Comparison of ENCODE assay signal across 27 cellular contexts in the genomic region with DNA sequence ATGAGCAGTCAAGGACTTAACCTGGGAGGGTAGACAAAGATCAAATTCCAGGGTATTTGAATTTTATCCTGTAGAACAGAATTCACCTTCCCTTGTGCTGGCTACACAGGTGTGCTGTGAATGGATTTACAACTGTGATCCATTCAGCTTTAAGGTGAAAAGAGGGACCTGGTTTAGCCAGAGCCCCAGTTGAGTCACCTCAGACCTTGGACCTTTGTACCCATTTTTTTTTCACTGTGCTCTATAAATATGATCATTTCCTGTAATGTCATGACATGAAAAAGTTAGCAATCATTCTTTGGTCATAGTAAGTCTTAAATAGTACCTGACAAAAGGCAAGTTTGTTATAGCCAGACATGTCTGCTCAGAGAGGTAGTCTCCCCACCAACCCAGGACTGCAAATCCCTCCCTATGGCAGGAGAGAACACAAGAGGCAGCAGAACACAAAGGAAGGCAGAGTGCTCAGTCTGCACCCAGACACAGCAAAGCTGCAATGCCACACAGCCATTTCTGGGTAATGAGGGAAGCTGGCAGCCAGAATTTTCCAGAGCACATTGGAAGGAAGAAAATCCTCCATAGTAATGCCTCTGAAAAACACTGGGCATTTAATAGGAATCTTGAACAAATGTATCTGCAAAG.
DNase-seq lines count a peak whose midpoint lies in the region; TF ChIP-seq lines count a peak whose summit lies in the region.
"Had no signal": no experiment of that assay in that cellular context is flagged by ENCODE, and none has a peak within 500 bp of the region (broad histone marks: within the 10 kb centered on the region; RNA-seq: fewer than 3 reads in every experiment).

No MANE protein-coding gene starts in this region.

- H3K9me3 ChIP-seq in colonic mucosa (no peaks in the 10 kb centered on the region), liver (ENCODE audit: control insufficient read depth in 4 of 4, low read length in 3 of 4) (no peaks in the 10 kb centered on the region), transverse colon (no peaks in the 10 kb centered on the region)
- H3K9me3 ChIP-seq: sigmoid colon, SK-N-SH, stomach, tibial nerve had no signal

- H3K36me3 ChIP-seq in colonic mucosa (no peaks in the 10 kb centered on the region), liver (ENCODE audit: control insufficient read depth in 4 of 4, insufficient read depth in 3 of 4, low read depth in 1 of 4, low read length in 3 of 4) (no peaks in the 10 kb centered on the region), transverse colon (no peaks in the 10 kb centered on the region), H7 (replicated peaks; ENCODE audit: control insufficient read depth, insufficient read depth, low read length) (no peaks in the 10 kb centered on the region)
- H3K36me3 ChIP-seq: sigmoid colon, stomach, tibial nerve had no signal

- no peaks in the 10 kb centered on the region for H3K36me3 Mint-ChIP-seq in progenitor cell of endocrine pancreas (ENCODE audit: insufficient read depth)
- H3K36me3 Mint-ChIP-seq: mesothelial cell of epicardium; natural killer cell treated with Interleukin-12 subunit alpha and Interleukin-12 subunit beta and Interleukin-15 and Interleukin-18, amount 100 ng/mL, for 72 hours had no signal

- no peak for TF ChIP-seq EP300 in transverse colon (IDR thresholded peaks at IDR 0.05; ENCODE audit: low read depth)

- in situ Hi-C loops in transverse colon (cut with MboI; ENCODE audit: low pct_ligation_motif_present in 1 of 4, low pct_unique_long_range_greater_than_20kb in 1 of 4, low sequenced_read_pairs in 3 of 4) = no loop called here

- H3K9ac ChIP-seq in colonic mucosa (ENCODE audit: low read depth in 2 of 2, low read length in 2 of 2) (no peak overlapping the region), liver (ENCODE audit: low read depth in 1 of 2, low read length in 2 of 2) (no peak overlapping the region)
- H3K9ac ChIP-seq: SK-N-SH had no signal

- no peaks in the 10 kb centered on the region for H3K27me3 Mint-ChIP-seq in progenitor cell of endocrine pancreas
- H3K27me3 Mint-ChIP-seq: activated T-cell treated with anti-CD3 and anti-CD28 coated beads, Interleukin-2, amount 50 U/mL, for 24 hours; CD4-positive, alpha-beta T cell; dendritic cell treated with granulocyte-macrophage colony-stimulating factor and Interleukin-4, amounts not matched to agents 40 ng/mL and 50 ng/mL, for 4 days; natural killer cell treated with Interleukin-12 subunit alpha and Interleukin-12 subunit beta and Interleukin-15 and Interleukin-18, amount 100 ng/mL, for 72 hours had no signal

- H3K27ac Mint-ChIP-seq in progenitor cell of endocrine pancreas = no peak overlapping the region
- H3K27ac Mint-ChIP-seq: activated T-cell treated with anti-CD3 and anti-CD28 coated beads, Interleukin-2, amount 50 U/mL, for 24 hours; CD4-positive, alpha-beta T cell; dendritic cell treated with granulocyte-macrophage colony-stimulating factor and Interleukin-4, amounts not matched to agents 40 ng/mL and 50 ng/mL, for 4 days; mesothelial cell of epicardium; natural killer cell treated with Interleukin-12 subunit alpha and Interleukin-12 subunit beta and Interleukin-15 and Interleukin-18, amount 100 ng/mL, for 72 hours had no signal

- H3K4me3 ChIP-seq in colonic mucosa = no peak overlapping the region
- no peak overlapping the region for H3K4me3 ChIP-seq in liver (ENCODE audit: low read depth in 1 of 3, low read length in 3 of 3)
- no peak overlapping the region for H3K4me3 ChIP-seq in transverse colon
- H3K4me3 ChIP-seq in H7 (ENCODE audit: insufficient read depth, low read depth, low read length) = no peak overlapping the region
- H3K4me3 ChIP-seq: sigmoid colon, stomach, tibial nerve had no signal

- no peak for TF ChIP-seq RAD21 in liver (IDR thresholded peaks at IDR 0.05)

- H3K27me3 ChIP-seq in colonic mucosa = no peaks in the 10 kb centered on the region
- no peaks in the 10 kb centered on the region for H3K27me3 ChIP-seq in liver (ENCODE audit: control insufficient read depth in 4 of 4, insufficient read depth in 4 of 4, low read length in 3 of 4)
- H3K27me3 ChIP-seq in transverse colon = no peaks in the 10 kb centered on the region
- H3K27me3 ChIP-seq in H7 (ENCODE audit: control insufficient read depth, insufficient read depth, low read length) = no peaks in the 10 kb centered on the region
- H3K27me3 ChIP-seq: sigmoid colon, stomach, tibial nerve had no signal

- peak overlapping the region; percentile 79 for H3K27ac ChIP-seq in colonic mucosa
- no peak overlapping the region for H3K27ac ChIP-seq in liver (ENCODE audit: low read depth in 1 of 2, low read length in 2 of 2)
- peak overlapping the region; percentile 73 to 81 (median 77) for H3K27ac ChIP-seq in transverse colon
- H3K27ac ChIP-seq: 22Rv1, sigmoid colon, stomach, tibial nerve had no signal

- no peaks in the 10 kb centered on the region for H3K9me3 Mint-ChIP-seq in progenitor cell of endocrine pancreas (ENCODE audit: low read depth)
- H3K9me3 Mint-ChIP-seq: activated T-cell treated with anti-CD3 and anti-CD28 coated beads, Interleukin-2, amount 50 U/mL, for 24 hours; CD4-positive, alpha-beta T cell; dendritic cell treated with granulocyte-macrophage colony-stimulating factor and Interleukin-4, amounts not matched to agents 40 ng/mL and 50 ng/mL, for 4 days; mesothelial cell of epicardium had no signal

- peak; percentile 50 for DNase-seq in DMS53 (lab: John Stamatoyannopoulos, UW)
- no peak for DNase-seq in DMS53 treated with DMSO at 0.1 percent for 48 hours (lab: John Stamatoyannopoulos, UW; ENCODE audit: unreplicated experiment)
- peak; percentile 36 for DNase-seq in colonic mucosa
- peak; percentile 29 for DNase-seq in transverse colon
- DNase-seq in H7 = no peak
- DNase-seq in progenitor cell of endocrine pancreas (ENCODE audit: low spot score, unreplicated experiment) = no peak
- no peak for DNase-seq in superior temporal gyrus (ENCODE audit: extremely low spot score)
- DNase-seq: activated CD4-positive, alpha-beta T cell treated with anti-CD3 and anti-CD28 coated beads for 48 hours; activated naive CD4-positive, alpha-beta T cell; activated T-cell treated with anti-CD3 and anti-CD28 coated beads, Interleukin-2, amount 50 U/mL, for 24 hours; amniotic stem cell; CD4-positive, alpha-beta T cell; Karpas-422; left cardiac atrium; MV-4-11; NCI-H1694; NCI-H82; sigmoid colon; SK-N-SH; stimulated activated CD4-positive, alpha-beta T cell treated with anti-CD3 and anti-CD28 coated beads, Interleukin-15, amount 100 ng/mL, for 24 hours; stomach had no signal

- TF ChIP-seq CTCF in colonic mucosa (IDR thresholded peaks at IDR 0.05) = no peak
- no peak for TF ChIP-seq CTCF in liver (IDR thresholded peaks at IDR 0.05; ENCODE audit: low read depth, low read length, missing input control)
- TF ChIP-seq CTCF in transverse colon (IDR thresholded peaks at IDR 0.05) = no peak
- no peak for TF ChIP-seq CTCF in progenitor cell of endocrine pancreas (IDR thresholded peaks at IDR 0.05; ENCODE audit: unreplicated experiment)

- no peak for TF ChIP-seq POLR2A in transverse colon (IDR thresholded peaks at IDR 0.05)

- H3K4me1 ChIP-seq in colonic mucosa = no peaks in the 10 kb centered on the region
- peaks cover 0 to 2% (median 0%) of the 10 kb centered on the region in 4 donors for H3K4me1 ChIP-seq in liver (ENCODE audit: control insufficient read depth in 4 of 4, insufficient read depth in 4 of 4, low read length in 3 of 4)
- peaks cover 0 to 21% (median 7%) of the 10 kb centered on the region in 4 donors for H3K4me1 ChIP-seq in transverse colon
- H3K4me1 ChIP-seq: sigmoid colon, stomach had no signal

- H3K4me3 Mint-ChIP-seq in progenitor cell of endocrine pancreas (ENCODE audit: low read depth) = no peak overlapping the region
- H3K4me3 Mint-ChIP-seq: activated T-cell treated with anti-CD3 and anti-CD28 coated beads, Interleukin-2, amount 50 U/mL, for 24 hours; CD4-positive, alpha-beta T cell; dendritic cell treated with granulocyte-macrophage colony-stimulating factor and Interleukin-4, amounts not matched to agents 40 ng/mL and 50 ng/mL, for 4 days; mesothelial cell of epicardium; natural killer cell treated with Interleukin-12 subunit alpha and Interleukin-12 subunit beta and Interleukin-15 and Interleukin-18, amount 100 ng/mL, for 72 hours had no signal

- intact Hi-C loops in colonic mucosa (cut with DNase I) (no loop called here), transverse colon (cut with DNase I; ENCODE audit: low total_unique reads) (no loop called here)

- H3K4me1 Mint-ChIP-seq in progenitor cell of endocrine pancreas (ENCODE audit: low read depth) = peaks cover 16% of the 10 kb centered on the region

TF ChIP-seq in liver, 16 proteins besides CTCF, POLR2A, EP300 and RAD21 (continues in another document):
- TF ChIP-seq TAF1 (conservative IDR thresholded peaks at IDR 0.05) = no peak
- TF ChIP-seq JUND (IDR thresholded peaks at IDR 0.05) = no peak
- TF ChIP-seq, protein P1, sequence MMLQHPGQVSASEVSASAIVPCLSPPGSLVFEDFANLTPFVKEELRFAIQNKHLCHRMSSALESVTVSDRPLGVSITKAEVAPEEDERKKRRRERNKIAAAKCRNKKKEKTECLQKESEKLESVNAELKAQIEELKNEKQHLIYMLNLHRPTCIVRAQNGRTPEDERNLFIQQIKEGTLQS (IDR thresholded peaks at IDR 0.05) = no peak
- TF ChIP-seq HNF4A (conservative IDR thresholded peaks at IDR 0.05) = peak; percentile 53 to 70
- TF ChIP-seq, protein P2, sequence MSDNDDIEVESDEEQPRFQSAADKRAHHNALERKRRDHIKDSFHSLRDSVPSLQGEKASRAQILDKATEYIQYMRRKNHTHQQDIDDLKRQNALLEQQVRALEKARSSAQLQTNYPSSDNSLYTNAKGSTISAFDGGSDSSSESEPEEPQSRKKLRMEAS (IDR thresholded peaks at IDR 0.05) = no peak
- no peak for TF ChIP-seq FOXA2 (IDR thresholded peaks at IDR 0.05)
- TF ChIP-seq RXRA (IDR thresholded peaks at IDR 0.05) = no peak
- TF ChIP-seq SP1 (IDR thresholded peaks at IDR 0.05) = peak; percentile 17

Comparison
In these comparisons a context has a peak if more than half of its experiments do, and no peak if none do; other contexts are left out.
1. DNase-seq: peak in DMS53 (single experiment), colonic mucosa (single experiment) and transverse colon (single experiment); none in DMS53 treated with DMSO at 0.1 percent for 48 hours (single experiment), H7 (single experiment), progenitor cell of endocrine pancreas (single experiment) and superior temporal gyrus (single experiment).
2. H3K27ac ChIP-seq: peak in colonic mucosa (single experiment) and transverse colon (4 of 4); none in liver (0 of 2).